In genomic region chr16:84647830-84648594, GRCh38 we compare ENCODE assay signal across 1 cellular context.
TF ChIP-seq lines count a peak whose summit lies in the region.

Gene KLHL36, plus strand, starts transcription at chr16:84648511. Its CDS starts 2,357 bp downstream, at chr16:84650868.

TF ChIP-seq in GM12878, 131 proteins besides CTCF, POLR2A, EP300 and RAD21 (continued from another document and continues in another):
- TF ChIP-seq, protein P1, sequence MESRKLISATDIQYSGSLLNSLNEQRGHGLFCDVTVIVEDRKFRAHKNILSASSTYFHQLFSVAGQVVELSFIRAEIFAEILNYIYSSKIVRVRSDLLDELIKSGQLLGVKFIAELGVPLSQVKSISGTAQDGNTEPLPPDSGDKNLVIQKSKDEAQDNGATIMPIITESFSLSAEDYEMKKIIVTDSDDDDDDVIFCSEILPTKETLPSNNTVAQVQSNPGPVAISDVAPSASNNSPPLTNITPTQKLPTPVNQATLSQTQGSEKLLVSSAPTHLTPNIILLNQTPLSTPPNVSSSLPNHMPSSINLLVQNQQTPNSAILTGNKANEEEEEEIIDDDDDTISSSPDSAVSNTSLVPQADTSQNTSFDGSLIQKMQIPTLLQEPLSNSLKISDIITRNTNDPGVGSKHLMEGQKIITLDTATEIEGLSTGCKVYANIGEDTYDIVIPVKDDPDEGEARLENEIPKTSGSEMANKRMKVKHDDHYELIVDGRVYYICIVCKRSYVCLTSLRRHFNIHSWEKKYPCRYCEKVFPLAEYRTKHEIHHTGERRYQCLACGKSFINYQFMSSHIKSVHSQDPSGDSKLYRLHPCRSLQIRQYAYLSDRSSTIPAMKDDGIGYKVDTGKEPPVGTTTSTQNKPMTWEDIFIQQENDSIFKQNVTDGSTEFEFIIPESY (IDR thresholded peaks at IDR 0.05), result no peak
- peak in 1 of 2 experiments; percentile 21; a peak in 1 of 4 replicates for TF ChIP-seq IKZF2 (IDR thresholded peaks at IDR 0.05)
- no peak for TF ChIP-seq CBX3 (IDR thresholded peaks at IDR 0.05; ENCODE audit: borderline replicate concordance, low read depth)
- TF ChIP-seq ZZZ3 (IDR thresholded peaks at IDR 0.05; ENCODE audit: control insufficient read depth, insufficient read length, low read depth), result no peak
- TF ChIP-seq DPF2 (IDR thresholded peaks at IDR 0.05), result 0 out of 2 replicates have a peak, but pooled peaks have one; percentile 75
- peak; percentile 54; the same call in 1 of the 2 replicates for TF ChIP-seq PAX5 (IDR thresholded peaks at IDR 0.05; ENCODE audit: borderline replicate concordance, low read depth, low read length)
- TF ChIP-seq ZBED1 (IDR thresholded peaks at IDR 0.05; ENCODE audit: borderline replicate concordance), result no peak
- TF ChIP-seq SREBF2 (IDR thresholded peaks at IDR 0.05; ENCODE audit: low read length), result no peak
- no peak for TF ChIP-seq RELA (IDR thresholded peaks at IDR 0.05; ENCODE audit: borderline replicate concordance, partially characterized antibody)
- no peak for TF ChIP-seq MTA3 (IDR thresholded peaks at IDR 0.05; ENCODE audit: borderline replicate concordance, low read length)
- TF ChIP-seq ZNF207 (IDR thresholded peaks at IDR 0.05; ENCODE audit: borderline replicate concordance), result no peak
- no peak for TF ChIP-seq BCL3 (IDR thresholded peaks at IDR 0.05; ENCODE audit: borderline replicate concordance, insufficient read depth, low read depth, low read length, poor library complexity, severe bottlenecking)
- no peak for TF ChIP-seq CBX5 (IDR thresholded peaks at IDR 0.05; ENCODE audit: low read depth)
- no peak for TF ChIP-seq HCFC1 (IDR thresholded peaks at IDR 0.05; ENCODE audit: low read length)
- TF ChIP-seq, protein P2, sequence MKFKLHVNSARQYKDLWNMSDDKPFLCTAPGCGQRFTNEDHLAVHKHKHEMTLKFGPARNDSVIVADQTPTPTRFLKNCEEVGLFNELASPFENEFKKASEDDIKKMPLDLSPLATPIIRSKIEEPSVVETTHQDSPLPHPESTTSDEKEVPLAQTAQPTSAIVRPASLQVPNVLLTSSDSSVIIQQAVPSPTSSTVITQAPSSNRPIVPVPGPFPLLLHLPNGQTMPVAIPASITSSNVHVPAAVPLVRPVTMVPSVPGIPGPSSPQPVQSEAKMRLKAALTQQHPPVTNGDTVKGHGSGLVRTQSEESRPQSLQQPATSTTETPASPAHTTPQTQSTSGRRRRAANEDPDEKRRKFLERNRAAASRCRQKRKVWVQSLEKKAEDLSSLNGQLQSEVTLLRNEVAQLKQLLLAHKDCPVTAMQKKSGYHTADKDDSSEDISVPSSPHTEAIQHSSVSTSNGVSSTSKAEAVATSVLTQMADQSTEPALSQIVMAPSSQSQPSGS (IDR thresholded peaks at IDR 0.05; ENCODE audit: low read length), result no peak
- TF ChIP-seq IRF4 (IDR thresholded peaks at IDR 0.05; ENCODE audit: low read depth, low read length), result no peak
- 0 out of 2 replicates have a peak, but pooled peaks have one; percentile 14 for TF ChIP-seq MXI1 (IDR thresholded peaks at IDR 0.05; ENCODE audit: low read depth, low read length)
- TF ChIP-seq ZNF217 (IDR thresholded peaks at IDR 0.05), result no peak
- TF ChIP-seq ESRRA (IDR thresholded peaks at IDR 0.05; ENCODE audit: low read length), result no peak
- no peak for TF ChIP-seq CEBPB (IDR thresholded peaks at IDR 0.05; ENCODE audit: borderline replicate concordance in 1 of 2, low read depth in 2 of 2, low read length in 2 of 2)
- peak; percentile 97 for TF ChIP-seq BACH1 (IDR thresholded peaks at IDR 0.05; ENCODE audit: borderline replicate concordance)
- TF ChIP-seq, protein P3, sequence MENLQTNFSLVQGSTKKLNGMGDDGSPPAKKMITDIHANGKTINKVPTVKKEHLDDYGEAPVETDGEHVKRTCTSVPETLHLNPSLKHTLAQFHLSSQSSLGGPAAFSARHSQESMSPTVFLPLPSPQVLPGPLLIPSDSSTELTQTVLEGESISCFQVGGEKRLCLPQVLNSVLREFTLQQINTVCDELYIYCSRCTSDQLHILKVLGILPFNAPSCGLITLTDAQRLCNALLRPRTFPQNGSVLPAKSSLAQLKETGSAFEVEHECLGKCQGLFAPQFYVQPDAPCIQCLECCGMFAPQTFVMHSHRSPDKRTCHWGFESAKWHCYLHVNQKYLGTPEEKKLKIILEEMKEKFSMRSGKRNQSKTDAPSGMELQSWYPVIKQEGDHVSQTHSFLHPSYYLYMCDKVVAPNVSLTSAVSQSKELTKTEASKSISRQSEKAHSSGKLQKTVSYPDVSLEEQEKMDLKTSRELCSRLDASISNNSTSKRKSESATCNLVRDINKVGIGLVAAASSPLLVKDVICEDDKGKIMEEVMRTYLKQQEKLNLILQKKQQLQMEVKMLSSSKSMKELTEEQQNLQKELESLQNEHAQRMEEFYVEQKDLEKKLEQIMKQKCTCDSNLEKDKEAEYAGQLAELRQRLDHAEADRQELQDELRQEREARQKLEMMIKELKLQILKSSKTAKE (IDR thresholded peaks at IDR 0.05; ENCODE audit: low read depth, poor library complexity, severe bottlenecking), result no peak
- no peak for TF ChIP-seq ZBTB11 (CRISPR knock-in tag; IDR thresholded peaks at IDR 0.05)
- no peak for TF ChIP-seq JUNB (IDR thresholded peaks at IDR 0.05)
- TF ChIP-seq, protein P4, sequence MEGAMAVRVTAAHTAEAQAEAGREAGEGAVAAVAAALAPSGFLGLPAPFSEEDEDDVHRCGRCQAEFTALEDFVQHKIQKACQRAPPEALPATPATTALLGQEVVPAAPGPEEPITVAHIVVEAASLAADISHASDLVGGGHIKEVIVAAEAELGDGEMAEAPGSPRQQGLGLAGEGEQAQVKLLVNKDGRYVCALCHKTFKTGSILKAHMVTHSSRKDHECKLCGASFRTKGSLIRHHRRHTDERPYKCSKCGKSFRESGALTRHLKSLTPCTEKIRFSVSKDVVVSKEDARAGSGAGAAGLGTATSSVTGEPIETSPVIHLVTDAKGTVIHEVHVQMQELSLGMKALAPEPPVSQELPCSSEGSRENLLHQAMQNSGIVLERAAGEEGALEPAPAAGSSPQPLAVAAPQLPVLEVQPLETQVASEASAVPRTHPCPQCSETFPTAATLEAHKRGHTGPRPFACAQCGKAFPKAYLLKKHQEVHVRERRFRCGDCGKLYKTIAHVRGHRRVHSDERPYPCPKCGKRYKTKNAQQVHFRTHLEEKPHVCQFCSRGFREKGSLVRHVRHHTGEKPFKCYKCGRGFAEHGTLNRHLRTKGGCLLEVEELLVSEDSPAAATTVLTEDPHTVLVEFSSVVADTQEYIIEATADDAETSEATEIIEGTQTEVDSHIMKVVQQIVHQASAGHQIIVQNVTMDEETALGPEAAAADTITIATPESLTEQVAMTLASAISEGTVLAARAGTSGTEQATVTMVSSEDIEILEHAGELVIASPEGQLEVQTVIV (IDR thresholded peaks at IDR 0.05; ENCODE audit: borderline replicate concordance, partially characterized antibody), result no peak
- TF ChIP-seq SRF (IDR thresholded peaks at IDR 0.05; ENCODE audit: low read depth in 2 of 2, low read length in 2 of 2), result no peak
- TF ChIP-seq RB1 (IDR thresholded peaks at IDR 0.05; ENCODE audit: borderline replicate concordance), result no peak
- no peak for TF ChIP-seq RFX5 (IDR thresholded peaks at IDR 0.05; ENCODE audit: low read depth, low read length)
- TF ChIP-seq ZNF622 (IDR thresholded peaks at IDR 0.05), result no peak
- TF ChIP-seq KAT2A (conservative IDR thresholded peaks at IDR 0.05; ENCODE audit: control insufficient read depth, low read depth, low read length), result no peak
- TF ChIP-seq ZNF687 (IDR thresholded peaks at IDR 0.05), result peak; percentile 87
- TF ChIP-seq YBX1 (IDR thresholded peaks at IDR 0.05), result no peak
- TF ChIP-seq ZNF24 (IDR thresholded peaks at IDR 0.05), result no peak
- TF ChIP-seq, protein P5, sequence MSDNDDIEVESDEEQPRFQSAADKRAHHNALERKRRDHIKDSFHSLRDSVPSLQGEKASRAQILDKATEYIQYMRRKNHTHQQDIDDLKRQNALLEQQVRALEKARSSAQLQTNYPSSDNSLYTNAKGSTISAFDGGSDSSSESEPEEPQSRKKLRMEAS (IDR thresholded peaks at IDR 0.05; ENCODE audit: low read depth, low read length), result peak; percentile 18; the same call in 1 of the 2 replicates
- TF ChIP-seq, protein P6, sequence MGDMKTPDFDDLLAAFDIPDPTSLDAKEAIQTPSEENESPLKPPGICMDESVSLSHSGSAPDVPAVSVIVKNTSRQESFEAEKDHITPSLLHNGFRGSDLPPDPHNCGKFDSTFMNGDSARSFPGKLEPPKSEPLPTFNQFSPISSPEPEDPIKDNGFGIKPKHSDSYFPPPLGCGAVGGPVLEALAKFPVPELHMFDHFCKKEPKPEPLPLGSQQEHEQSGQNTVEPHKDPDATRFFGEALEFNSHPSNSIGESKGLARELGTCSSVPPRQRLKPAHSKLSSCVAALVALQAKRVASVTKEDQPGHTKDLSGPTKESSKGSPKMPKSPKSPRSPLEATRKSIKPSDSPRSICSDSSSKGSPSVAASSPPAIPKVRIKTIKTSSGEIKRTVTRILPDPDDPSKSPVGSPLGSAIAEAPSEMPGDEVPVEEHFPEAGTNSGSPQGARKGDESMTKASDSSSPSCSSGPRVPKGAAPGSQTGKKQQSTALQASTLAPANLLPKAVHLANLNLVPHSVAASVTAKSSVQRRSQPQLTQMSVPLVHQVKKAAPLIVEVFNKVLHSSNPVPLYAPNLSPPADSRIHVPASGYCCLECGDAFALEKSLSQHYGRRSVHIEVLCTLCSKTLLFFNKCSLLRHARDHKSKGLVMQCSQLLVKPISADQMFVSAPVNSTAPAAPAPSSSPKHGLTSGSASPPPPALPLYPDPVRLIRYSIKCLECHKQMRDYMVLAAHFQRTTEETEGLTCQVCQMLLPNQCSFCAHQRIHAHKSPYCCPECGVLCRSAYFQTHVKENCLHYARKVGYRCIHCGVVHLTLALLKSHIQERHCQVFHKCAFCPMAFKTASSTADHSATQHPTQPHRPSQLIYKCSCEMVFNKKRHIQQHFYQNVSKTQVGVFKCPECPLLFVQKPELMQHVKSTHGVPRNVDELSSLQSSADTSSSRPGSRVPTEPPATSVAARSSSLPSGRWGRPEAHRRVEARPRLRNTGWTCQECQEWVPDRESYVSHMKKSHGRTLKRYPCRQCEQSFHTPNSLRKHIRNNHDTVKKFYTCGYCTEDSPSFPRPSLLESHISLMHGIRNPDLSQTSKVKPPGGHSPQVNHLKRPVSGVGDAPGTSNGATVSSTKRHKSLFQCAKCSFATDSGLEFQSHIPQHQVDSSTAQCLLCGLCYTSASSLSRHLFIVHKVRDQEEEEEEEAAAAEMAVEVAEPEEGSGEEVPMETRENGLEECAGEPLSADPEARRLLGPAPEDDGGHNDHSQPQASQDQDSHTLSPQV (IDR thresholded peaks at IDR 0.05), result no peak
- TF ChIP-seq, protein P7, sequence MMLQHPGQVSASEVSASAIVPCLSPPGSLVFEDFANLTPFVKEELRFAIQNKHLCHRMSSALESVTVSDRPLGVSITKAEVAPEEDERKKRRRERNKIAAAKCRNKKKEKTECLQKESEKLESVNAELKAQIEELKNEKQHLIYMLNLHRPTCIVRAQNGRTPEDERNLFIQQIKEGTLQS (IDR thresholded peaks at IDR 0.05; ENCODE audit: borderline replicate concordance, extremely low read depth, low read depth, low read length), result no peak
- no peak for TF ChIP-seq BRCA1 (IDR thresholded peaks at IDR 0.05; ENCODE audit: low read depth, low read length)
- TF ChIP-seq FOS (IDR thresholded peaks at IDR 0.05; ENCODE audit: borderline replicate concordance, extremely low read depth, insufficient read length), result no peak
